1 cellular context compared by ENCODE assay signal in the genomic region with DNA sequence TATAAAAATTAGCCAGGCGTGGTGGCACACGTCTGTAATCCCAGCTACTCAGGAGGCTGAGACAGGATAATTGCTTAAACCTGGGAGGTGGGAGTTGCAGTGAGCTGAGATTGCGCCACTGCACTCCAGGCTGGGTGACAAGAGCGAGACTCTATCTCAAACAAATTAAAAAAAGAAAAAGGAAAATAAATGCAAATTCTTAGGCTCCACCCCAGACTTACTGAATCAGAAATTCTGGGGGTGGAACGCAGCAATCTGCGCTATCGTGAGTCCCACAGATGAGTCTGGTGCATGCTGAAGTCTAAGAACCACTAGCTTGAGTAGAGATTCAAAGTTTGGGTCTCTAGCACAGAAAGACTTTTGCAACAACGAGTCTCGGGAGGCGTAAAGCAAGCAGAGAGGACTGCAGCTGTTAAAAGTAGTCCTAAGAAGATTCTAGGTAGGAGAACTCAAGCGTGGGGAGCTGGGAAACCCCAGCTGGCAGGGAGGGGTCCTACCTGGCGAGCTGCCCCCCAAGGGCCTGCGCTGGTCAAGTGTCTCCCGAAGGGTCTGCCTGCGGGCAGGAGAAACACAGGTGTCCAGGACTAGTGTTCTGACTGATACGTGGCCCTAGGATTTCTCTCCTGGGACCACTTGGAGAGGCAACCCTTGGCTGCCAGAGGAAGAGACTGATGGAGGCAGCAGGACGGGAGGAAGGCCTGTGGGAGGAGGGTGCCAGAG.
TF ChIP-seq lines count a peak whose summit lies in the region.

No MANE protein-coding gene starts in this region.

TF ChIP-seq in H1, 55 proteins besides CTCF, POLR2A, EP300 and RAD21:
- TF ChIP-seq, protein P1, sequence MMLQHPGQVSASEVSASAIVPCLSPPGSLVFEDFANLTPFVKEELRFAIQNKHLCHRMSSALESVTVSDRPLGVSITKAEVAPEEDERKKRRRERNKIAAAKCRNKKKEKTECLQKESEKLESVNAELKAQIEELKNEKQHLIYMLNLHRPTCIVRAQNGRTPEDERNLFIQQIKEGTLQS (IDR thresholded peaks at IDR 0.05; ENCODE audit: insufficient read depth, low read depth, low read length), result no peak
- TF ChIP-seq SUZ12 (IDR thresholded peaks at IDR 0.05; ENCODE audit: low read length), result no peak
- TF ChIP-seq CHD2 (IDR thresholded peaks at IDR 0.05; ENCODE audit: low read length), result no peak
- no peak for TF ChIP-seq POLR2AphosphoS5 (IDR thresholded peaks at IDR 0.05; ENCODE audit: low read depth, low read length)
- TF ChIP-seq RNF2 (IDR thresholded peaks at IDR 0.05; ENCODE audit: borderline replicate concordance, low read depth, low read length, missing control alignments, poor library complexity, severe bottlenecking), result no peak
- no peak for TF ChIP-seq CBX8 (IDR thresholded peaks at IDR 0.05; ENCODE audit: borderline replicate concordance, low read depth, low read length)
- no peak for TF ChIP-seq POU5F1 (IDR thresholded peaks at IDR 0.05; ENCODE audit: low read depth, low read length)
- TF ChIP-seq RXRA (IDR thresholded peaks at IDR 0.05; ENCODE audit: insufficient read depth, low read depth, low read length), result no peak
- no peak for TF ChIP-seq GABPA (IDR thresholded peaks at IDR 0.05; ENCODE audit: borderline replicate concordance, insufficient read depth, low read length)
- no peak for TF ChIP-seq KDM1A (IDR thresholded peaks at IDR 0.05; ENCODE audit: borderline replicate concordance, low read length)
- no peak for TF ChIP-seq ASH2L (IDR thresholded peaks at IDR 0.05; ENCODE audit: low read length)
- no peak for TF ChIP-seq CTBP2 (IDR thresholded peaks at IDR 0.05; ENCODE audit: borderline replicate concordance, insufficient read depth, insufficient read length, low read length)
- TF ChIP-seq TBP (IDR thresholded peaks at IDR 0.05; ENCODE audit: low read depth, low read length), result no peak
- TF ChIP-seq KDM4A (IDR thresholded peaks at IDR 0.05; ENCODE audit: low read depth, low read length, severe bottlenecking), result no peak
- TF ChIP-seq NANOG (IDR thresholded peaks at IDR 0.05; ENCODE audit: insufficient read depth, low read depth, low read length, poor library complexity, severe bottlenecking), result no peak
